ENCODE assay signal across 8 cellular contexts in the genomic region with DNA sequence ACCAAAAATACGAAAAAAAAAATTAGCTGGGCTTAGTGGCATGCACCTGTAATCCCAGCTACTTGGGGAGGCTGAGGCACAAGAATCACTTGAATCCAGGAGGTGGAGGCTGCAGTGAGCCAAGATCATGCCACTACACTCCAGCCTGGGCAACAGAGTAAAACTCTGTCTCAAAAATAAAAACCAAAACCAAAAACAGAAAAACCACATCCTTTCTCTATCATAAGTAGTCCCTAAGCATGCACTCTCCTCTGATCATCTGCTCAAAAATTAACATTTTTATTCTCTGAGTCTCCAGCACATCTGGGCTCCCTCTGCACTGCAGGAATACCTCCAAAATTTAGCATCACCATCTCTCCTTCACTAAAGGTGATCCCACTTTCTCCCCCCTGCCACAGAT.
DNase-seq lines count a peak whose midpoint lies in the region; ATAC-seq and TF ChIP-seq lines count a peak whose summit lies in the region.
"Not testable (repeated sequence)": the region's sequence is repeated elsewhere in the genome, so short reads cannot be mapped to it uniquely, and the experiment has no call there.

No MANE protein-coding gene starts in this region.

- not testable (repeated sequence) for H3K27me3 ChIP-seq in MM.1S (replicated peaks; ENCODE audit: insufficient read depth, low read length)

- not testable (repeated sequence) for H3K9me3 ChIP-seq in MM.1S (replicated peaks; ENCODE audit: insufficient read depth, low read length)

- H3K4me1 ChIP-seq in MM.1S (ENCODE audit: low read length): peaks cover 30% of the 10 kb centered on the region

- not testable (repeated sequence) for H3K36me3 Mint-ChIP-seq in stimulated activated naive B cell treated with anti-CD40 and anti-IgM and Interleukin-4, amounts not matched to agents 10 μg/mL and 1 μg/mL and 100 μg/mL, for 72 hours

- peak overlapping the region; percentile 34 for H3K4me3 ChIP-seq in MM.1S (ENCODE audit: low read length)

- H2AFZ ChIP-seq in MM.1S (ENCODE audit: low read length): peak overlapping the region; percentile 37; the same call in 1 of the 2 replicates

- not testable (repeated sequence) for H4K20me1 ChIP-seq in MM.1S (ENCODE audit: insufficient read depth, low read length)

- H3K4me1 Mint-ChIP-seq in stimulated activated naive B cell treated with anti-CD40 and anti-IgM and Interleukin-4, amounts not matched to agents 10 μg/mL and 1 μg/mL and 100 μg/mL, for 72 hours: not testable (repeated sequence)

- H3K9ac ChIP-seq in MM.1S (ENCODE audit: low read length): 0 out of 2 replicates have a peak overlapping the region, but pooled peaks have one; percentile 15

- not testable (repeated sequence) for TF ChIP-seq CTCF in MM.1S (IDR thresholded peaks at IDR 0.05; ENCODE audit: low read length)

- not testable (repeated sequence) for H3K36me3 ChIP-seq in MM.1S (replicated peaks; ENCODE audit: insufficient read depth, low read length)

- H3F3A ChIP-seq in MM.1S (ENCODE audit: insufficient read depth, low read length): peaks cover 22% of the 10 kb centered on the region

- H3K4me3 Mint-ChIP-seq in stimulated activated naive B cell treated with anti-CD40 and anti-IgM and Interleukin-4, amounts not matched to agents 10 μg/mL and 1 μg/mL and 100 μg/mL, for 72 hours: peak overlapping the region in 1 of 2 donors; percentile 25

- H3K79me2 ChIP-seq in MM.1S (ENCODE audit: low read length): not testable (repeated sequence)

- ATAC-seq in GM18511 (IDR thresholded peaks at IDR 0.05; ENCODE audit: unreplicated experiment): peak; percentile 88
- peak; percentile 94 for ATAC-seq in GM19324 (IDR thresholded peaks at IDR 0.05; ENCODE audit: low FRiP score, unreplicated experiment)
- peak; percentile 89 for ATAC-seq in GM21423 (IDR thresholded peaks at IDR 0.05; ENCODE audit: unreplicated experiment)
- ATAC-seq in HG02623 (IDR thresholded peaks at IDR 0.05; ENCODE audit: unreplicated experiment): peak; percentile 88
- ATAC-seq in HG03039 (IDR thresholded peaks at IDR 0.05; ENCODE audit: unreplicated experiment): peak; percentile 91
- ATAC-seq in HG03378 (IDR thresholded peaks at IDR 0.05; ENCODE audit: unreplicated experiment): peak; percentile 97
- ATAC-seq in stimulated activated naive B cell treated with anti-CD40 and anti-IgM and Interleukin-4, amounts not matched to agents 10 μg/mL and 1 μg/mL and 100 μg/mL, for 72 hours (replicated peaks): peak; percentile 36 to 54

- H3K27ac Mint-ChIP-seq in stimulated activated naive B cell treated with anti-CD40 and anti-IgM and Interleukin-4, amounts not matched to agents 10 μg/mL and 1 μg/mL and 100 μg/mL, for 72 hours: not testable (repeated sequence)

- H3K4me2 ChIP-seq in MM.1S (ENCODE audit: low read depth, low read length): peak overlapping the region; percentile 45

- H3K27ac ChIP-seq in MM.1S (ENCODE audit: low read length): peak overlapping the region; percentile 50; the same call in 1 of the 2 replicates

- not testable (repeated sequence) for H3K27me3 Mint-ChIP-seq in stimulated activated naive B cell treated with anti-CD40 and anti-IgM and Interleukin-4, amounts not matched to agents 10 μg/mL and 1 μg/mL and 100 μg/mL, for 72 hours

- not testable (repeated sequence) for H3K9me3 Mint-ChIP-seq in stimulated activated naive B cell treated with anti-CD40 and anti-IgM and Interleukin-4, amounts not matched to agents 10 μg/mL and 1 μg/mL and 100 μg/mL, for 72 hours

- peak; percentile 72 for DNase-seq in MM.1S
- DNase-seq in stimulated activated naive B cell treated with anti-CD40 and anti-IgM and Interleukin-4, amounts not matched to agents 10 μg/mL and 1 μg/mL and 100 μg/mL, for 72 hours: not testable (repeated sequence)

- H3K9me2 ChIP-seq in MM.1S (replicated peaks; ENCODE audit: insufficient read depth, low read length): not testable (repeated sequence)

Comparison
In these comparisons a context has a peak if more than half of its experiments do, and no peak if none do; other contexts are left out.
1. ATAC-seq: peak in every context shown above with its lines; median percentile 97 in HG03378; 94 in GM19324; 91 in HG03039; 89 in GM21423; 88 in GM18511; 88 in HG02623; 45 in stimulated activated naive B cell treated with anti-CD40 and anti-IgM and Interleukin-4, amounts not matched to agents 10 μg/mL and 1 μg/mL and 100 μg/mL, for 72 hours.